In genomic region chr16:70198666-70199065, GRCh38 we compare ENCODE assay signal across 5 cellular contexts. TPM values are rescaled to one million over a fixed set of nuclear protein-coding genes. Genes with fewer than 3 reads are reported as not detected.
"Had no signal": no experiment of that assay in that cellular context is flagged by ENCODE, and none has a peak within 500 bp of the region (broad histone marks: within the 10 kb centered on the region; RNA-seq: fewer than 3 reads in every experiment).

No MANE protein-coding gene starts in this region.

RNA-seq across cellular contexts. Expression of gene CLEC18C, which starts 25.1 kb away (rescaled TPM):
- total RNA-seq: activated CD4-positive, alpha-beta memory T cell treated with anti-CD3 and anti-CD28 coated beads for 36 hours; activated CD4-positive, alpha-beta T cell treated with anti-CD3 and anti-CD28 coated beads, Interleukin-2, amount 10 ng/mL, durations not matched to agents 24 days and 14 days; gastroesophageal sphincter; osteocyte; suprapubic skin had no signal
